29 cellular contexts compared by ENCODE assay signal in the genomic region with DNA sequence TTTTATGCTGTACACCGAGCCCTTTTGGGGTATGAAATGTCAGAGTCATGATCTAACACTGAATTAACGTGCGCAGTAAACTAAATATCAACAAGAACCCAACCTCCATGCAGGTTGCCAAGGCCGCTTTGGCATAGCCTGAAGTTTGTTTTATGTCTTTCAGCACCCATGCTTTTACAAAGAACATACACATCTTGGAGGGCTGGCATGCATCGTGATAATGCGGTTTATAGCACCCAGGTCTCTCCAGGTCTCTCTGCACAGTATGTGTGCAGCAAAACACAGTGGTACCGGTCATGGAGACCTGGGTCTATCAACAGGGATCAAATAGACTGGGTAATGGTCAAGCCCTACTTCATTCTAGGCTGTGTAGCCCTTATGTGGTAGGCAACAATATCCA. TPM values are rescaled to one million over a fixed set of nuclear protein-coding genes. Genes with fewer than 3 reads are reported as not detected.
"Had no signal": no experiment of that assay in that cellular context is flagged by ENCODE, and none has a peak within 500 bp of the region (broad histone marks: within the 10 kb centered on the region; RNA-seq: fewer than 3 reads in every experiment).

No MANE protein-coding gene starts in this region.

- DNase-seq: activated B cell treated with CpG ODN at 0.5 μM for 24 hours; activated CD4-positive, alpha-beta T cell treated with anti-CD3 and anti-CD28 coated beads for 48 hours; activated CD4-positive, alpha-beta T cell treated with anti-CD3 and anti-CD28 coated beads, Interleukin-2, amount 50 U/mL, for 1 hour; activated CD4-positive, alpha-beta T cell treated with anti-CD3 and anti-CD28 coated beads, Interleukin-2, amount 50 U/mL, for 48 hours; activated CD8-positive, alpha-beta memory T cell treated with anti-CD3 and anti-CD28 coated beads for 24 hours; activated CD8-positive, alpha-beta T cell treated with anti-CD3 and anti-CD28 coated beads for 36 hours; activated effector memory CD4-positive, alpha-beta T cell treated with Interleukin-2 at 50 U/mL for 16 hours; activated gamma-delta T cell treated with Interleukin-2 at 50 U/mL for 16 hours; activated naive CD4-positive, alpha-beta T cell treated with anti-CD3 and anti-CD28 coated beads, Interleukin-2, amount 50 U/mL, for 16 hours; activated naive CD4-positive, alpha-beta T cell treated with Interleukin-2 at 50 U/mL for 16 hours; activated T-cell treated with anti-CD3 and anti-CD28 coated beads, Interleukin-2, amount 50 U/mL, for 4 hours; amniotic stem cell; anterior cingulate cortex; brain microvascular endothelial cell; caudate nucleus; cortex of kidney; dermis blood vessel endothelial cell; effector CD4-positive, alpha-beta T cell; effector memory CD8-positive, alpha-beta T cell; erythroblast; foreskin keratinocyte; gastrocnemius medialis; T-helper 1 cell; T-helper 17 cell; T1000; WERI-Rb-1 had no signal

- H3K4me1 ChIP-seq: esophagus muscularis mucosa, foreskin keratinocyte, gastrocnemius medialis had no signal

- ATAC-seq: activated CD4-positive, CD25-positive, alpha-beta regulatory T cell treated with anti-CD3 and anti-CD28 coated beads, Interleukin-2, amount 50 U/mL, for 24 hours; activated CD8-positive, alpha-beta T cell treated with anti-CD3 and anti-CD28 coated beads for 36 hours; activated T-cell treated with anti-CD3 and anti-CD28 coated beads, Interleukin-2, amount 50 U/mL, for 4 hours; activated T-helper 17 cell treated with anti-CD3 and anti-CD28 coated beads, Interleukin-2, amount 50 U/mL, for 72 hours; effector memory CD8-positive, alpha-beta T cell; foreskin keratinocyte; gastrocnemius medialis; T-helper 17 cell had no signal

- H3K27me3 ChIP-seq: brain microvascular endothelial cell, esophagus muscularis mucosa, gastrocnemius medialis had no signal

- H3K27ac ChIP-seq: brain microvascular endothelial cell, esophagus muscularis mucosa, foreskin keratinocyte, gastrocnemius medialis, WERI-Rb-1 had no signal

- H3K4me3 ChIP-seq: esophagus muscularis mucosa, gastrocnemius medialis had no signal

- H3K36me3 ChIP-seq: brain microvascular endothelial cell, gastrocnemius medialis, WERI-Rb-1 had no signal

- H3K9me3 ChIP-seq: gastrocnemius medialis had no signal

RNA-seq across cellular contexts. Expression of a gene that starts 11.8 kb away (rescaled TPM):
- total RNA-seq: activated B cell treated with CpG ODN at 0.5 μM for 24 hours, foreskin keratinocyte had no signal
- polyA plus RNA-seq: foreskin keratinocyte had no signal
